In genomic region chr6:3414704-3415453, GRCh38 we compare ENCODE assay signal across 10 cellular contexts. TPM values are rescaled to one million over a fixed set of nuclear protein-coding genes. Genes with fewer than 3 reads are reported as not detected.
DNase-seq lines count a peak whose midpoint lies in the region; ATAC-seq and TF ChIP-seq lines count a peak whose summit lies in the region.
"Had no signal": no experiment of that assay in that cellular context is flagged by ENCODE, and none has a peak within 500 bp of the region (broad histone marks: within the 10 kb centered on the region; RNA-seq: fewer than 3 reads in every experiment).

No MANE protein-coding gene starts in this region.

- no peaks in the 10 kb centered on the region for H4K20me1 ChIP-seq in DND-41 (ENCODE audit: insufficient read depth, low read length)

- no peak for TF ChIP-seq CTCF in DND-41 (IDR thresholded peaks at IDR 0.05; ENCODE audit: borderline replicate concordance, extremely low read depth, low read length, poor library complexity, severe bottlenecking)
- no peak for TF ChIP-seq CTCF in WERI-Rb-1 (IDR thresholded peaks at IDR 0.05; ENCODE audit: low read depth, low read length)

- H3K27me3 Mint-ChIP-seq in activated CD8-positive, alpha-beta T cell treated with anti-CD3 and anti-CD28 coated beads, Interleukin-2, amount 10 ng/mL, durations not matched to agents 7 days and 5 days (ENCODE audit: low read depth): no peaks in the 10 kb centered on the region

- intact Hi-C loops in Right ventricle myocardium inferior (cut with DNase I): loop anchor here (10.0 kb wide), 1 partner anchor 310 kb away; no protein-coding TSS in a partner anchor
- intact Hi-C loops in left cardiac atrium (cut with DNase I): loop anchor here (5.0 to 10.0 kb wide), 2 partner anchors 317 to 570 kb away; no protein-coding TSS in a partner anchor

- DNase-seq in DND-41 (peak; percentile 30), HuH-7 (ENCODE audit: low spot score) (peak; percentile 56), iPS-NIHi11 (ENCODE audit: low spot score) (peak; percentile 43), Right ventricle myocardium inferior (ENCODE audit: missing footprints) (no peak), left cardiac atrium (no peak), WERI-Rb-1 (no peak)
- DNase-seq in activated CD8-positive, alpha-beta T cell treated with anti-CD3 and anti-CD28 coated beads, Interleukin-2, amount 10 ng/mL, durations not matched to agents 7 days and 5 days: peak; percentile 24

- no peaks in the 10 kb centered on the region for H3K36me3 Mint-ChIP-seq in activated CD8-positive, alpha-beta T cell treated with anti-CD3 and anti-CD28 coated beads, Interleukin-2, amount 10 ng/mL, durations not matched to agents 7 days and 5 days (ENCODE audit: low read depth)

- peak; percentile 70 for ATAC-seq in DND-41 (ENCODE audit: insufficient read depth, low read depth)
- ATAC-seq in activated CD8-positive, alpha-beta T cell treated with anti-CD3 and anti-CD28 coated beads, Interleukin-2, amount 10 ng/mL, durations not matched to agents 7 days and 5 days: no peak
- ATAC-seq in HG03039 (IDR thresholded peaks at IDR 0.05; ENCODE audit: unreplicated experiment): no peak
- no peak for ATAC-seq in Right ventricle myocardium inferior
- ATAC-seq in left cardiac atrium: no peak

- CTCF ChIA-PET in activated CD8-positive, alpha-beta T cell treated with anti-CD3 and anti-CD28 coated beads, Interleukin-2, amount 10 ng/mL, durations not matched to agents 7 days and 5 days (lab: Charles Lee): interaction anchor here (2.9 kb wide), 1 partner anchor 317 kb away, joined by 12 read pairs; no protein-coding TSS in a partner anchor

- H3K4me2 ChIP-seq in DND-41 (ENCODE audit: insufficient read depth, low read length): no peak overlapping the region

- no peak overlapping the region for H3K27ac Mint-ChIP-seq in activated CD8-positive, alpha-beta T cell treated with anti-CD3 and anti-CD28 coated beads, Interleukin-2, amount 10 ng/mL, durations not matched to agents 7 days and 5 days

- H2AFZ ChIP-seq in DND-41 (ENCODE audit: low read depth, low read length): no peak overlapping the region

- POLR2A ChIA-PET in activated CD8-positive, alpha-beta T cell treated with anti-CD3 and anti-CD28 coated beads, Interleukin-2, amount 10 ng/mL, durations not matched to agents 7 days and 5 days (lab: Charles Lee): interaction anchor here (1.3 kb wide), 1 partner anchor 318 kb away, joined by 3 read pairs; no protein-coding TSS in a partner anchor

- no peaks in the 10 kb centered on the region for H3K79me2 ChIP-seq in DND-41 (ENCODE audit: insufficient read depth, low read length)

- no peaks in the 10 kb centered on the region for H3K9me3 Mint-ChIP-seq in activated CD8-positive, alpha-beta T cell treated with anti-CD3 and anti-CD28 coated beads, Interleukin-2, amount 10 ng/mL, durations not matched to agents 7 days and 5 days (ENCODE audit: insufficient read depth)

- H3K27ac ChIP-seq in DND-41 (ENCODE audit: low read length) (no peak overlapping the region), WERI-Rb-1 (no peak overlapping the region)
- H3K27ac ChIP-seq: suprapubic skin, VCaP had no signal

- no peaks in the 10 kb centered on the region for H3K9me3 ChIP-seq in DND-41 (ENCODE audit: insufficient read depth, low read length, severe bottlenecking)
- H3K9me3 ChIP-seq in WERI-Rb-1 (ENCODE audit: severe bottlenecking): peaks cover 5% of the 10 kb centered on the region
- H3K9me3 ChIP-seq: suprapubic skin had no signal

- H3K4me1 ChIP-seq in DND-41 (ENCODE audit: insufficient read depth, low read length): no peaks in the 10 kb centered on the region

- H3K27me3 ChIP-seq in DND-41 (ENCODE audit: insufficient read depth, low read length, poor library complexity) (peaks cover 13% of the 10 kb centered on the region), WERI-Rb-1 (ENCODE audit: insufficient read depth, low read depth, severe bottlenecking) (no peaks in the 10 kb centered on the region)
- H3K27me3 ChIP-seq: suprapubic skin had no signal

- no peak overlapping the region for H3K4me3 Mint-ChIP-seq in activated CD8-positive, alpha-beta T cell treated with anti-CD3 and anti-CD28 coated beads, Interleukin-2, amount 10 ng/mL, durations not matched to agents 7 days and 5 days

- H3K4me3 ChIP-seq in DND-41 (ENCODE audit: low read depth in 1 of 2, low read length in 2 of 2) (no peak overlapping the region), WERI-Rb-1 (ENCODE audit: low read depth, low read length) (no peak overlapping the region)
- H3K4me3 ChIP-seq: suprapubic skin had no signal

- H3K9ac ChIP-seq in DND-41 (ENCODE audit: low read depth, low read length): no peak overlapping the region

- H3K36me3 ChIP-seq in DND-41 (ENCODE audit: insufficient read depth, low read length): no peaks in the 10 kb centered on the region
- H3K36me3 ChIP-seq in WERI-Rb-1: peaks cover 35% of the 10 kb centered on the region
- H3K36me3 ChIP-seq: suprapubic skin had no signal

- H3K4me1 Mint-ChIP-seq in activated CD8-positive, alpha-beta T cell treated with anti-CD3 and anti-CD28 coated beads, Interleukin-2, amount 10 ng/mL, durations not matched to agents 7 days and 5 days (ENCODE audit: low read depth): peaks cover 11% of the 10 kb centered on the region

RNA-seq across cellular contexts. Expression of gene SLC22A23, which starts 42.0 kb away (rescaled TPM):
- total RNA-seq in activated CD8-positive, alpha-beta T cell treated with anti-CD3 and anti-CD28 coated beads, Interleukin-2, amount 10 ng/mL, durations not matched to agents 7 days and 5 days: under 1 TPM; 0.23 to 0.24 TPM
- total RNA-seq in Right ventricle myocardium inferior (5.6 TPM), left cardiac atrium (1 to 10 TPM; 4.3 to 5.5 TPM)

Comparison
In these comparisons a context has a peak if more than half of its experiments do, and no peak if none do; other contexts are left out.
1. DNase-seq: peak in DND-41 (single experiment), HuH-7 (single experiment), activated CD8-positive, alpha-beta T cell treated with anti-CD3 and anti-CD28 coated beads, Interleukin-2, amount 10 ng/mL, durations not matched to agents 7 days and 5 days (single experiment) and iPS-NIHi11 (single experiment); none in Right ventricle myocardium inferior (single experiment), left cardiac atrium (single experiment) and WERI-Rb-1 (single experiment).